Comparison of ENCODE assay signal across 8 cellular contexts in genomic region chr15:24955549-24955929, GRCh38. TPM values are rescaled to one million over a fixed set of nuclear protein-coding genes. Genes with fewer than 3 reads are reported as not detected.
DNase-seq lines count a peak whose midpoint lies in the region; ATAC-seq and TF ChIP-seq lines count a peak whose summit lies in the region.

No MANE protein-coding gene starts in this region.

- peak overlapping the region; percentile 94 for H3K27ac Mint-ChIP-seq in activated CD4-positive, alpha-beta T cell treated with anti-CD3 and anti-CD28 coated beads for 36 hours

- H3K4me3 Mint-ChIP-seq in activated CD4-positive, alpha-beta T cell treated with anti-CD3 and anti-CD28 coated beads for 36 hours, result peak overlapping the region; percentile 91

- peak overlapping the region; percentile 80 to 89 for H3K4me3 ChIP-seq in muscle layer of duodenum (ENCODE audit: low read depth in 1 of 2, low read length in 2 of 2)
- peak overlapping the region; percentile 74 for H3K4me3 ChIP-seq in urinary bladder (ENCODE audit: low read depth, low read length)

- H3K27me3 Mint-ChIP-seq in activated CD4-positive, alpha-beta T cell treated with anti-CD3 and anti-CD28 coated beads for 36 hours, result no peaks in the 10 kb centered on the region

- no peaks in the 10 kb centered on the region for H3K9me3 ChIP-seq in muscle layer of duodenum (ENCODE audit: control insufficient read depth in 1 of 2, low read length in 2 of 2)

- intact Hi-C loops in activated CD4-positive, alpha-beta T cell treated with anti-CD3 and anti-CD28 coated beads for 36 hours (cut with DNase I, micrococcal nuclease), result loop anchor here in 1 of 2 experiments (5.0 kb wide), 1 partner anchor 1127 kb away; no protein-coding TSS in a partner anchor

- H3K27ac ChIP-seq in muscle layer of duodenum (ENCODE audit: low read length), result peak overlapping the region; percentile 94
- H3K27ac ChIP-seq in urinary bladder (ENCODE audit: low read depth), result peak overlapping the region; percentile 95

- in situ Hi-C loops in GM13976 (cut with MboI; ENCODE audit: low sequenced_read_pairs, unreplicated experiment), result loop anchor here (25.0 kb wide), 1 partner anchor 482 kb away; the partner anchor contains the start of gene UBE3A

- H3K36me3 Mint-ChIP-seq in activated CD4-positive, alpha-beta T cell treated with anti-CD3 and anti-CD28 coated beads for 36 hours (ENCODE audit: low read depth), result peaks cover 21% of the 10 kb centered on the region

- H3K36me3 ChIP-seq in muscle layer of duodenum (ENCODE audit: control insufficient read depth in 1 of 2, insufficient read depth in 2 of 2, low read length in 2 of 2) (no peaks in the 10 kb centered on the region), urinary bladder (ENCODE audit: insufficient read depth) (no peaks in the 10 kb centered on the region)

- 46% methylated on average over 30 of the region's 30 CpGs for WGBS in urinary bladder

- H3K4me1 ChIP-seq in muscle layer of duodenum (ENCODE audit: control insufficient read depth in 1 of 2, insufficient read depth in 2 of 2, low read length in 2 of 2) (peaks cover 3% of the 10 kb centered on the region in 2 donors), urinary bladder (ENCODE audit: insufficient read depth) (no peaks in the 10 kb centered on the region)

- peaks cover 12% of the 10 kb centered on the region for H3K9me3 Mint-ChIP-seq in activated CD4-positive, alpha-beta T cell treated with anti-CD3 and anti-CD28 coated beads for 36 hours (ENCODE audit: low read depth)

- ATAC-seq in activated CD4-positive, alpha-beta T cell treated with anti-CD3 and anti-CD28 coated beads for 36 hours, result no peak

- DNase-seq in GM13976 (ENCODE audit: low spot score) (peak; percentile 18), ecto neural progenitor cell (ENCODE audit: low spot score) (peak; percentile 43), iPS-NIHi11 (ENCODE audit: low spot score) (no peak), NCI-H510A treated with DMSO at 0.1 percent for 48 hours (lab: John Stamatoyannopoulos, UW) (no peak), cerebellar cortex (ENCODE audit: low spot score) (no peak)
- DNase-seq in activated CD4-positive, alpha-beta T cell treated with anti-CD3 and anti-CD28 coated beads for 36 hours, result peak; percentile 35

- no peaks in the 10 kb centered on the region for H3K27me3 ChIP-seq in muscle layer of duodenum (ENCODE audit: low read depth, low read length)

- POLR2A ChIA-PET in activated CD4-positive, alpha-beta T cell treated with anti-CD3 and anti-CD28 coated beads for 36 hours (lab: Charles Lee), result interaction anchor here (0.6 kb wide), 1 partner anchor 1127 kb away, joined by 4 read pairs; no protein-coding TSS in a partner anchor

- CTCF ChIA-PET in activated CD4-positive, alpha-beta T cell treated with anti-CD3 and anti-CD28 coated beads for 36 hours (lab: Charles Lee), result no interaction called here

- H3K4me1 Mint-ChIP-seq in activated CD4-positive, alpha-beta T cell treated with anti-CD3 and anti-CD28 coated beads for 36 hours, result peaks cover 11% of the 10 kb centered on the region

- no peak for TF ChIP-seq CTCF in GM13976 (IDR thresholded peaks at IDR 0.05; ENCODE audit: borderline replicate concordance, control extremely low read depth, extremely low read depth, insufficient read depth, missing control alignments)

RNA-seq across cellular contexts. Expression of gene SNRPN, which starts 0.8 kb away (rescaled TPM):
- 10 to 100 TPM; 62.2 to 70.3 TPM for total RNA-seq in activated CD4-positive, alpha-beta T cell treated with anti-CD3 and anti-CD28 coated beads for 36 hours
- 98.8 TPM for total RNA-seq in urinary bladder
- polyA plus RNA-seq in urinary bladder, result 130 TPM

RNA-seq across cellular contexts. Expression of gene SNURF, which starts 0.8 kb away (rescaled TPM):
- 10 to 100 TPM in 1 of 2 experiments, 1 to 10 TPM in 1; 2.5 to 20.4 TPM for total RNA-seq in activated CD4-positive, alpha-beta T cell treated with anti-CD3 and anti-CD28 coated beads for 36 hours
- 51.9 TPM for total RNA-seq in urinary bladder
- 66.0 TPM for polyA plus RNA-seq in urinary bladder

Comparison
In these comparisons a context has a peak if more than half of its experiments do, and no peak if none do; other contexts are left out.
1. DNase-seq: peak in GM13976 (single experiment), activated CD4-positive, alpha-beta T cell treated with anti-CD3 and anti-CD28 coated beads for 36 hours (single experiment) and ecto neural progenitor cell (single experiment); none in iPS-NIHi11 (single experiment), NCI-H510A treated with DMSO at 0.1 percent for 48 hours (single experiment) and cerebellar cortex (single experiment).